Comparison of ENCODE assay signal across 9 cellular contexts in genomic region chr6:89357390-89357789, GRCh38. TPM values are rescaled to one million over a fixed set of nuclear protein-coding genes. Genes with fewer than 3 reads are reported as not detected.
A peak's percentile ranks its signal among the peaks of the same experiment; 100 is the strongest.
DNase-seq lines count a peak whose midpoint lies in the region; ATAC-seq, FAIRE-seq and TF ChIP-seq lines count a peak whose summit lies in the region.
"Had no signal": no experiment of that assay in that cellular context is flagged by ENCODE, and none has a peak within 500 bp of the region (broad histone marks: within the 10 kb centered on the region; RNA-seq: fewer than 3 reads in every experiment).

No MANE protein-coding gene starts in this region.

- peaks cover 0 to 2% of the 10 kb centered on the region in 2 donors for H3K36me3 Mint-ChIP-seq in CD14-positive monocyte

- H3K4me1 ChIP-seq in mammary epithelial cell (ENCODE audit: insufficient read depth, low read length) (peaks cover 3% of the 10 kb centered on the region), stomach (peaks cover 0 to 15% (median 10%) of the 10 kb centered on the region in 4 donors)

- peaks cover 51% of the 10 kb centered on the region for H3K4me1 Mint-ChIP-seq in CD14-positive monocyte

- in situ Hi-C loops in mammary epithelial cell (cut with MboI; ENCODE audit: low sequenced_read_pairs in 2 of 2), result loop anchor here in 1 of 2 donors (25.0 kb wide), 1 partner anchor 370 kb away; no protein-coding TSS in a partner anchor

- H2AFZ ChIP-seq in mammary epithelial cell (ENCODE audit: low read depth, low read length), result peak overlapping the region; percentile 19

- H3K36me3 ChIP-seq in mammary epithelial cell (ENCODE audit: insufficient read depth, low read length) (no peaks in the 10 kb centered on the region), stomach (no peaks in the 10 kb centered on the region)

- intact Hi-C loops in CD14-positive monocyte (cut with micrococcal nuclease), result loop anchor here (10.0 kb wide), 2 partner anchors 273 to 277 kb away; partner anchors contain the start of genes PNRC1 (in 2 of the 2) and LYRM2 (in 1 of the 2)
- intact Hi-C loops in mammary epithelial cell (cut with micrococcal nuclease), result no loop called here
- intact Hi-C loops in lower leg skin (cut with DNase I; ENCODE audit: low total_unique reads), result no loop called here
- intact Hi-C loops in stomach (cut with DNase I; ENCODE audit: low total_unique reads), result no loop called here

- no peak for TF ChIP-seq CTCF in CD14-positive monocyte (IDR thresholded peaks at IDR 0.05)
- TF ChIP-seq CTCF in mammary epithelial cell (conservative IDR thresholded peaks at IDR 0.05 in 1 of 2, IDR thresholded peaks at IDR 0.05 in 1 of 2; ENCODE audit: extremely low read depth in 1 of 2, insufficient read depth in 1 of 2, low read depth in 1 of 2, low read length in 2 of 2), result no peak
- TF ChIP-seq CTCF in lower leg skin (IDR thresholded peaks at IDR 0.05), result no peak
- no peak for TF ChIP-seq CTCF in stomach (IDR thresholded peaks at IDR 0.05)

- TF ChIP-seq EP300 in stomach (IDR thresholded peaks at IDR 0.05), result no peak

- peaks cover 0 to 6% (median 1%) of the 10 kb centered on the region in 3 donors for H3K27me3 Mint-ChIP-seq in CD14-positive monocyte (ENCODE audit: low read depth in 3 of 3)

- H3K27ac ChIP-seq in mammary epithelial cell (ENCODE audit: insufficient read depth, low read depth, low read length) (no peak overlapping the region), stomach (peak overlapping the region in 1 of 5 donors; percentile 44)

- H3K4me2 ChIP-seq in mammary epithelial cell (ENCODE audit: insufficient read depth, low read depth, low read length), result peak overlapping the region; percentile 43

- H3K27ac Mint-ChIP-seq in CD14-positive monocyte, result peak overlapping the region; percentile 70 to 93 (median 86)

- DNase-seq in CD14-positive monocyte (ENCODE audit: low spot score) (no peak), mammary epithelial cell (no peak), SK-N-DZ (ENCODE audit: low spot score) (no peak), GM19239 (ENCODE audit: insufficient read length, low spot score) (no peak), lower leg skin (ENCODE audit: low spot score in 2 of 2) (no peak), stomach (no peak)

- WGBS in mammary epithelial cell (ENCODE audit: low coverage, missing lambda C conversion rate), result 21% methylated on average over 2 of the region's 3 CpGs
- 32 to 35% methylated on average over 3 of the region's 3 CpGs for WGBS in lower leg skin, 2 donors
- 47 to 67% (median 51%) methylated on average over 3 of the region's 3 CpGs for WGBS in stomach, 5 donors

- FAIRE-seq in GM19239 (lab: Jason Lieb, UNC), result no peak
- FAIRE-seq: astrocyte had no signal

- H3K9me3 Mint-ChIP-seq in CD14-positive monocyte, result peaks cover 0 to 5% (median 0%) of the 10 kb centered on the region in 7 donors

- H4K20me1 ChIP-seq in mammary epithelial cell (ENCODE audit: insufficient read depth, low read length), result peaks cover 2% of the 10 kb centered on the region

- no peaks in the 10 kb centered on the region for H3K9me3 ChIP-seq in mammary epithelial cell (replicated peaks; ENCODE audit: insufficient read depth, low read length)
- H3K9me3 ChIP-seq in stomach, result no peaks in the 10 kb centered on the region

- no peaks in the 10 kb centered on the region for H3K27me3 ChIP-seq in mammary epithelial cell (ENCODE audit: insufficient read depth, low read length)
- H3K27me3 ChIP-seq in stomach, result no peaks in the 10 kb centered on the region

- dilution Hi-C loops in mammary epithelial cell (cut with HindIII; ENCODE audit: low sequenced_read_pairs), result no loop called here

- CTCF ChIA-PET in mammary epithelial cell (lab: Charles Lee; ENCODE audit: low non-redundant PET), result no interaction called here

- no peak for TF ChIP-seq POLR2A in lower leg skin (IDR thresholded peaks at IDR 0.05)
- no peak for TF ChIP-seq POLR2A in stomach (IDR thresholded peaks at IDR 0.05)

- no TSS peak for BruUV-seq in mammary epithelial cell (replicated peaks; lab: Mats Ljungman, UMichigan)

- ATAC-seq in GM19324 (IDR thresholded peaks at IDR 0.05; ENCODE audit: low FRiP score, unreplicated experiment) (peak; percentile 52), HG03280 (IDR thresholded peaks at IDR 0.05; ENCODE audit: unreplicated experiment) (peak; percentile 50)

- peak overlapping the region; percentile 81 to 97 for H3K4me3 Mint-ChIP-seq in CD14-positive monocyte

- H3K79me2 ChIP-seq in mammary epithelial cell (ENCODE audit: insufficient read depth, low read length), result no peaks in the 10 kb centered on the region

- peak overlapping the region in 2 of 3 experiments; percentile 13 to 19 for H3K4me3 ChIP-seq in mammary epithelial cell (replicated peaks in 1 of 3; ENCODE audit: insufficient read depth in 1 of 3, low read depth in 2 of 3, low read length in 3 of 3)
- no peak overlapping the region for H3K4me3 ChIP-seq in lower leg skin (ENCODE audit: low read depth, poor library complexity, severe bottlenecking)
- no peak overlapping the region for H3K4me3 ChIP-seq in stomach

- H3K9ac ChIP-seq in mammary epithelial cell (ENCODE audit: insufficient read depth, low read length), result no peak overlapping the region

RNA-seq across cellular contexts. Expression of gene UBE2J1, which starts 4.9 kb away (rescaled TPM):
- polyA plus RNA-seq in CD14-positive monocyte (10 to 100 TPM; 44.8 to 80.5 TPM), mammary epithelial cell (15.1 TPM), stomach (10 to 100 TPM; 17.7 to 48.7 (median 30.3) TPM)
- total RNA-seq in mammary epithelial cell (10 to 100 TPM; 22.9 to 25.3 TPM), lower leg skin (10 to 100 TPM; 15.9 to 26.7 (median 22.6) TPM), stomach (10 to 100 TPM in 4 of 5 donors, 1 to 10 TPM in 1; 5.2 to 58.6 (median 12.5) TPM)
- 11.0 TPM for polyA minus RNA-seq in mammary epithelial cell
- polyA plus RNA-seq in SK-N-DZ (2014; cell fraction: cytosol; rRNA removed), result 22.8 and 23.8 TPM in 2 replicates
- 10.8 and 11.4 TPM in 2 replicates for polyA plus RNA-seq in SK-N-DZ (2014; cell fraction: nucleus; rRNA removed)

RNA-seq across cellular contexts. Expression of gene GABRR2, which starts 42.3 kb away (rescaled TPM):
- polyA plus RNA-seq in CD14-positive monocyte (not detected), mammary epithelial cell (not detected), stomach (under 1 TPM in 1 of 3 donors, not detected in 2; 0.15 TPM)
- total RNA-seq in mammary epithelial cell (not detected), lower leg skin (under 1 TPM in 2 of 4 donors, not detected in 2; 0.27 to 0.62 TPM), stomach (1 to 10 TPM in 1 of 5 donors, under 1 TPM in 1, not detected in 3; 0.73 to 7.6 TPM)
- not detected for polyA minus RNA-seq in mammary epithelial cell
- not detected in 2 replicates for polyA plus RNA-seq in SK-N-DZ (2014; cell fraction: cytosol; rRNA removed)
- 0.19 and 0.57 TPM in 2 replicates for polyA plus RNA-seq in SK-N-DZ (2014; cell fraction: nucleus; rRNA removed)

RNA-seq across cellular contexts. Expression of gene RRAGD, which starts 54.7 kb away (rescaled TPM):
- polyA plus RNA-seq in CD14-positive monocyte, result 1 to 10 TPM; 5.0 to 7.9 TPM
- total RNA-seq in mammary epithelial cell, result 1 to 10 TPM; 1.1 to 8.0 TPM
- polyA plus RNA-seq in mammary epithelial cell, result 0.20 TPM
- polyA minus RNA-seq in mammary epithelial cell, result 3.7 TPM
- polyA plus RNA-seq in SK-N-DZ (2014; cell fraction: cytosol; rRNA removed), result 10.1 and 10.3 TPM in 2 replicates
- polyA plus RNA-seq in SK-N-DZ (2014; cell fraction: nucleus; rRNA removed), result 6.4 and 10.4 TPM in 2 replicates
- total RNA-seq in lower leg skin, result 10 to 100 TPM; 13.3 to 22.3 (median 20.1) TPM
- 10 to 100 TPM in 1 of 5 donors, 1 to 10 TPM in 4; 1.7 to 45.1 (median 4.0) TPM for total RNA-seq in stomach
- polyA plus RNA-seq in stomach, result 1 to 10 TPM; 4.1 to 4.8 (median 4.7) TPM

Comparison
In these comparisons a context has a peak if more than half of its experiments do, and no peak if none do; other contexts are left out.
1. H3K4me3 ChIP-seq: peak in mammary epithelial cell (2 of 3); none in lower leg skin (single experiment) and stomach (0 of 4).
2. intact Hi-C loops: an anchor here in CD14-positive monocyte (10.0 kb wide); none called in mammary epithelial cell, lower leg skin and stomach.